Comparison of ENCODE assay signal across 25 cellular contexts in genomic region chr17:17951524-17951923, GRCh38. TPM values are rescaled to one million over a fixed set of nuclear protein-coding genes. Genes with fewer than 3 reads are reported as not detected.
A peak's percentile ranks its signal among the peaks of the same experiment; 100 is the strongest.
DNase-seq lines count a peak whose midpoint lies in the region; ATAC-seq, FAIRE-seq and TF ChIP-seq lines count a peak whose summit lies in the region.
"Had no signal": no experiment of that assay in that cellular context is flagged by ENCODE, and none has a peak within 500 bp of the region (broad histone marks: within the 10 kb centered on the region; RNA-seq: fewer than 3 reads in every experiment).

No MANE protein-coding gene starts in this region.

- H3K9me3 ChIP-seq in hepatocyte (ENCODE audit: low read depth) (no peaks in the 10 kb centered on the region), prostate gland (no peaks in the 10 kb centered on the region)
- H3K9me3 ChIP-seq: lower lobe of right lung, neutrophil had no signal

- CTCF ChIA-PET in WTC11 (lab: Charles Lee): interaction anchor here (1.1 to 1.6 kb wide), 2 partner anchors 30 to 32 kb away, joined by 4 read pairs; no protein-coding TSS in a partner anchor

- no peaks in the 10 kb centered on the region for H3K27me3 ChIP-seq in hepatocyte
- no peaks in the 10 kb centered on the region for H3K27me3 ChIP-seq in prostate gland (replicated peaks; ENCODE audit: insufficient read depth)
- H3K27me3 ChIP-seq: neutrophil had no signal

- H3K27ac ChIP-seq in hepatocyte (peak overlapping the region; percentile 60), prostate gland (peak overlapping the region; percentile 70 to 80)
- H3K27ac ChIP-seq: lower lobe of right lung, neutrophil, skin epidermis had no signal

- H4K20me1 ChIP-seq in hepatocyte (ENCODE audit: insufficient read depth, poor library complexity, severe bottlenecking): no peaks in the 10 kb centered on the region

- no peak overlapping the region for H3K4me3 ChIP-seq in hepatocyte
- no peak overlapping the region for H3K4me3 ChIP-seq in prostate gland
- H3K4me3 ChIP-seq: lower lobe of right lung, skin epidermis had no signal

- H3K79me2 ChIP-seq in hepatocyte: peaks cover 84% of the 10 kb centered on the region

- FAIRE-seq in HTR-8/SVneo (lab: Jason Lieb, UNC): peak; percentile 46
- FAIRE-seq: GM12892, TTC549, urothelium cell line had no signal

- H3K4me1 Mint-ChIP-seq in WTC11: peaks cover 15% of the 10 kb centered on the region
- H3K4me1 Mint-ChIP-seq in activated T-helper 2 cell treated with anti-CD3 and anti-CD28 coated beads, Interferon-gamma antibody, Interleukin-2, Interleukin-4, amounts not matched to agents 10 μg/mL and 5 μg/mL and 100 μg/mL, durations not matched to agents 14 hours and 24 hours and 36 hours (ENCODE audit: low read depth): peaks cover 14% of the 10 kb centered on the region
- H3K4me1 Mint-ChIP-seq in activated T-helper 1 cell treated with anti-CD3 and anti-CD28 coated beads, Interleukin-12 subunit alpha, Interleukin-12 subunit beta, Interleukin-2, Interleukin-4 antibody, amounts not matched to agents 30 ng/mL and 10 ng/mL and 1 ng/mL, durations not matched to agents 14 hours and 24 hours and 36 hours (ENCODE audit: low read depth): peaks cover 12% of the 10 kb centered on the region

- 73% methylated on average over 5 of the region's 5 CpGs for WGBS in hepatocyte (ENCODE audit: low lambda C conversion rate, missing lambda C conversion rate)
- 42% methylated on average over 5 of the region's 5 CpGs for WGBS in prostate gland

- H3K9me3 Mint-ChIP-seq in WTC11: peaks cover 7% of the 10 kb centered on the region
- H3K9me3 Mint-ChIP-seq in activated T-helper 2 cell treated with anti-CD3 and anti-CD28 coated beads, Interferon-gamma antibody, Interleukin-2, Interleukin-4, amounts not matched to agents 10 μg/mL and 5 μg/mL and 100 μg/mL, durations not matched to agents 14 hours and 24 hours and 36 hours: peaks cover 4% of the 10 kb centered on the region
- H3K9me3 Mint-ChIP-seq in activated T-helper 1 cell treated with anti-CD3 and anti-CD28 coated beads, Interleukin-12 subunit alpha, Interleukin-12 subunit beta, Interleukin-2, Interleukin-4 antibody, amounts not matched to agents 30 ng/mL and 10 ng/mL and 1 ng/mL, durations not matched to agents 14 hours and 24 hours and 36 hours: no peaks in the 10 kb centered on the region

- intact Hi-C loops in prostate gland (cut with DNase I): no loop called here
- intact Hi-C loops in activated T-helper 2 cell treated with anti-CD3 and anti-CD28 coated beads, Interferon-gamma antibody, Interleukin-2, Interleukin-4, amounts not matched to agents 10 μg/mL and 5 μg/mL and 100 μg/mL, durations not matched to agents 14 hours and 24 hours and 36 hours (cut with micrococcal nuclease): no loop called here
- intact Hi-C loops in activated T-helper 1 cell treated with anti-CD3 and anti-CD28 coated beads, Interleukin-12 subunit alpha, Interleukin-12 subunit beta, Interleukin-2, Interleukin-4 antibody, amounts not matched to agents 30 ng/mL and 10 ng/mL and 1 ng/mL, durations not matched to agents 14 hours and 24 hours and 36 hours (cut with micrococcal nuclease): no loop called here

- no peak overlapping the region for H2AFZ ChIP-seq in hepatocyte

- no peak for TF ChIP-seq POLR2A in prostate gland (IDR thresholded peaks at IDR 0.05)

- TF ChIP-seq CTCF in WTC11 (IDR thresholded peaks at IDR 0.05) (no peak), hepatocyte (IDR thresholded peaks at IDR 0.05; ENCODE audit: poor library complexity) (no peak), prostate gland (IDR thresholded peaks at IDR 0.05) (no peak)

- H3K4me3 Mint-ChIP-seq in WTC11: no peak overlapping the region
- H3K4me3 Mint-ChIP-seq in activated T-helper 2 cell treated with anti-CD3 and anti-CD28 coated beads, Interferon-gamma antibody, Interleukin-2, Interleukin-4, amounts not matched to agents 10 μg/mL and 5 μg/mL and 100 μg/mL, durations not matched to agents 14 hours and 24 hours and 36 hours (ENCODE audit: low read depth): no peak overlapping the region
- H3K4me3 Mint-ChIP-seq in activated T-helper 1 cell treated with anti-CD3 and anti-CD28 coated beads, Interleukin-12 subunit alpha, Interleukin-12 subunit beta, Interleukin-2, Interleukin-4 antibody, amounts not matched to agents 30 ng/mL and 10 ng/mL and 1 ng/mL, durations not matched to agents 14 hours and 24 hours and 36 hours: no peak overlapping the region
- H3K4me3 Mint-ChIP-seq: activated CD8-positive, alpha-beta T cell treated with anti-CD3 and anti-CD28 coated beads, Interleukin-2, amount 10 ng/mL, durations not matched to agents 7 days and 5 days; activated naive CD8-positive, alpha-beta T cell treated with anti-CD3 and anti-CD28 coated beads, Interleukin-2, amount 50 U/mL, for 24 hours; CD14-positive monocyte had no signal

- DNase-seq in HTR-8/SVneo (ENCODE audit: insufficient read length, low spot score) (no peak), WTC11 (ENCODE audit: low spot score) (no peak), hepatocyte (ENCODE audit: low spot score) (no peak), prostate gland (ENCODE audit: low spot score) (no peak), activated gamma-delta T cell (lab: John Stamatoyannopoulos, UW) (no peak)
- DNase-seq in activated T-helper 2 cell treated with anti-CD3 and anti-CD28 coated beads, Interferon-gamma antibody, Interleukin-2, Interleukin-4, amounts not matched to agents 10 μg/mL and 5 μg/mL and 100 μg/mL, durations not matched to agents 14 hours and 24 hours and 36 hours (ENCODE audit: low spot score): no peak
- DNase-seq in activated T-helper 1 cell treated with anti-CD3 and anti-CD28 coated beads, Interleukin-12 subunit alpha, Interleukin-12 subunit beta, Interleukin-2, Interleukin-4 antibody, amounts not matched to agents 30 ng/mL and 10 ng/mL and 1 ng/mL, durations not matched to agents 14 hours and 24 hours and 36 hours (ENCODE audit: low spot score): no peak
- DNase-seq: activated CD4-positive, CD25-positive, alpha-beta regulatory T cell treated with anti-CD3 and anti-CD28 coated beads, Interleukin-2, amount 50 U/mL, for 72 hours; activated CD8-positive, alpha-beta T cell treated with anti-CD3 and anti-CD28 coated beads, Interleukin-2, amount 10 ng/mL, durations not matched to agents 7 days and 5 days; activated gamma-delta T cell treated with Interleukin-2 at 50 U/mL for 16 hours; activated naive CD8-positive, alpha-beta T cell treated with anti-CD3 and anti-CD28 coated beads, Interleukin-2, amount 50 U/mL, for 24 hours; activated T-cell treated with anti-CD3 and anti-CD28 coated beads for 4 hours; lower lobe of right lung; NCI-H1105 treated with DMSO at 0.1 percent for 48 hours; NCI-H446; SHP77 treated with DMSO at 0.1 percent for 48 hours; stimulated activated CD4-positive, alpha-beta T cell treated with anti-CD3 and anti-CD28 coated beads, Interleukin-2, amount 100 ng/mL, for 24 hours; substantia nigra had no signal

- POLR2A ChIA-PET in WTC11 (lab: Charles Lee): no interaction called here

- ATAC-seq in WTC11: no peak
- ATAC-seq: activated CD8-positive, alpha-beta T cell treated with anti-CD3 and anti-CD28 coated beads, Interleukin-2, amount 10 ng/mL, durations not matched to agents 7 days and 5 days; activated naive CD8-positive, alpha-beta T cell treated with anti-CD3 and anti-CD28 coated beads, Interleukin-2, amount 50 U/mL, for 24 hours; lower lobe of right lung had no signal

- peak overlapping the region; percentile 52; the same call in 1 of the 2 replicates for H3K27ac Mint-ChIP-seq in WTC11
- no peak overlapping the region for H3K27ac Mint-ChIP-seq in activated T-helper 2 cell treated with anti-CD3 and anti-CD28 coated beads, Interferon-gamma antibody, Interleukin-2, Interleukin-4, amounts not matched to agents 10 μg/mL and 5 μg/mL and 100 μg/mL, durations not matched to agents 14 hours and 24 hours and 36 hours
- no peak overlapping the region for H3K27ac Mint-ChIP-seq in activated T-helper 1 cell treated with anti-CD3 and anti-CD28 coated beads, Interleukin-12 subunit alpha, Interleukin-12 subunit beta, Interleukin-2, Interleukin-4 antibody, amounts not matched to agents 30 ng/mL and 10 ng/mL and 1 ng/mL, durations not matched to agents 14 hours and 24 hours and 36 hours
- H3K27ac Mint-ChIP-seq: activated CD8-positive, alpha-beta T cell treated with anti-CD3 and anti-CD28 coated beads, Interleukin-2, amount 10 ng/mL, durations not matched to agents 7 days and 5 days; activated naive CD8-positive, alpha-beta T cell treated with anti-CD3 and anti-CD28 coated beads, Interleukin-2, amount 50 U/mL, for 24 hours had no signal

- H3K4me1 ChIP-seq in hepatocyte (ENCODE audit: insufficient read depth): no peaks in the 10 kb centered on the region
- H3K4me1 ChIP-seq in prostate gland (replicated peaks): peaks cover 6% of the 10 kb centered on the region
- H3K4me1 ChIP-seq: lower lobe of right lung had no signal

- H3K4me2 ChIP-seq in hepatocyte: no peak overlapping the region

- H3K27me3 Mint-ChIP-seq in WTC11 (ENCODE audit: low read depth): no peaks in the 10 kb centered on the region; the same call in 1 of the 2 replicates
- no peaks in the 10 kb centered on the region for H3K27me3 Mint-ChIP-seq in activated T-helper 2 cell treated with anti-CD3 and anti-CD28 coated beads, Interferon-gamma antibody, Interleukin-2, Interleukin-4, amounts not matched to agents 10 μg/mL and 5 μg/mL and 100 μg/mL, durations not matched to agents 14 hours and 24 hours and 36 hours (ENCODE audit: low read depth)
- H3K27me3 Mint-ChIP-seq in activated T-helper 1 cell treated with anti-CD3 and anti-CD28 coated beads, Interleukin-12 subunit alpha, Interleukin-12 subunit beta, Interleukin-2, Interleukin-4 antibody, amounts not matched to agents 30 ng/mL and 10 ng/mL and 1 ng/mL, durations not matched to agents 14 hours and 24 hours and 36 hours (ENCODE audit: insufficient read depth): no peaks in the 10 kb centered on the region
- H3K27me3 Mint-ChIP-seq: activated naive CD8-positive, alpha-beta T cell treated with anti-CD3 and anti-CD28 coated beads, Interleukin-2, amount 50 U/mL, for 24 hours had no signal

- H3K9me2 ChIP-seq in hepatocyte (replicated peaks; ENCODE audit: insufficient read depth): no peaks in the 10 kb centered on the region

- H3K36me3 Mint-ChIP-seq in WTC11: no peaks in the 10 kb centered on the region
- H3K36me3 Mint-ChIP-seq in activated T-helper 2 cell treated with anti-CD3 and anti-CD28 coated beads, Interferon-gamma antibody, Interleukin-2, Interleukin-4, amounts not matched to agents 10 μg/mL and 5 μg/mL and 100 μg/mL, durations not matched to agents 14 hours and 24 hours and 36 hours (ENCODE audit: low read depth): peaks cover 13% of the 10 kb centered on the region
- H3K36me3 Mint-ChIP-seq in activated T-helper 1 cell treated with anti-CD3 and anti-CD28 coated beads, Interleukin-12 subunit alpha, Interleukin-12 subunit beta, Interleukin-2, Interleukin-4 antibody, amounts not matched to agents 30 ng/mL and 10 ng/mL and 1 ng/mL, durations not matched to agents 14 hours and 24 hours and 36 hours (ENCODE audit: low read depth): peaks cover 12% of the 10 kb centered on the region

- H3K36me3 ChIP-seq in hepatocyte (replicated peaks; ENCODE audit: insufficient read depth, low read depth) (no peaks in the 10 kb centered on the region), prostate gland (no peaks in the 10 kb centered on the region)
- H3K36me3 ChIP-seq: neutrophil had no signal

RNA-seq across cellular contexts. Expression of gene TOM1L2, which starts 20.7 kb away (rescaled TPM):
- total RNA-seq in WTC11 (2021) (5.2 to 6.7 TPM (median 6.4 TPM) in 3 replicates), hepatocyte (27.5 and 29.6 TPM in 2 replicates), prostate gland (100 to 1,000 TPM; 162 to 185 TPM)
- polyA plus RNA-seq in hepatocyte: 21.5 and 41.1 TPM in 2 replicates
- 9.4 and 13.4 TPM in 2 replicates for total RNA-seq in activated T-helper 2 cell treated with anti-CD3 and anti-CD28 coated beads, Interferon-gamma antibody, Interleukin-2, Interleukin-4, amounts not matched to agents 10 μg/mL and 5 μg/mL and 100 μg/mL, durations not matched to agents 14 hours and 24 hours and 36 hours
- total RNA-seq in activated T-helper 1 cell treated with anti-CD3 and anti-CD28 coated beads, Interleukin-12 subunit alpha, Interleukin-12 subunit beta, Interleukin-2, Interleukin-4 antibody, amounts not matched to agents 30 ng/mL and 10 ng/mL and 1 ng/mL, durations not matched to agents 14 hours and 24 hours and 36 hours: 9.3 and 10.2 TPM in 2 replicates

RNA-seq across cellular contexts. Expression of gene DRC3, which starts 21.1 kb away (rescaled TPM):
- total RNA-seq in WTC11 (2021): 0.34 to 0.48 TPM (median 0.42 TPM) in 3 replicates
- 1.1 TPM in 2 replicates for total RNA-seq in hepatocyte
- polyA plus RNA-seq in hepatocyte: 1.8 and 3.2 TPM in 2 replicates
- total RNA-seq in prostate gland: 1 to 10 TPM; 4.5 to 10.0 TPM
- total RNA-seq in activated T-helper 2 cell treated with anti-CD3 and anti-CD28 coated beads, Interferon-gamma antibody, Interleukin-2, Interleukin-4, amounts not matched to agents 10 μg/mL and 5 μg/mL and 100 μg/mL, durations not matched to agents 14 hours and 24 hours and 36 hours: not detected in 2 replicates
- total RNA-seq in activated T-helper 1 cell treated with anti-CD3 and anti-CD28 coated beads, Interleukin-12 subunit alpha, Interleukin-12 subunit beta, Interleukin-2, Interleukin-4 antibody, amounts not matched to agents 30 ng/mL and 10 ng/mL and 1 ng/mL, durations not matched to agents 14 hours and 24 hours and 36 hours: not detected in 2 replicates
- total RNA-seq: T-helper 1 cell treated with Interleukin-12 subunit alpha and Interleukin-12 subunit beta and Interleukin-4 antibody, amounts not matched to agents 30 ng/mL and 1 ng/mL, for 36 hours had no signal
